10 cellular contexts compared by ENCODE assay signal in the genomic region with DNA sequence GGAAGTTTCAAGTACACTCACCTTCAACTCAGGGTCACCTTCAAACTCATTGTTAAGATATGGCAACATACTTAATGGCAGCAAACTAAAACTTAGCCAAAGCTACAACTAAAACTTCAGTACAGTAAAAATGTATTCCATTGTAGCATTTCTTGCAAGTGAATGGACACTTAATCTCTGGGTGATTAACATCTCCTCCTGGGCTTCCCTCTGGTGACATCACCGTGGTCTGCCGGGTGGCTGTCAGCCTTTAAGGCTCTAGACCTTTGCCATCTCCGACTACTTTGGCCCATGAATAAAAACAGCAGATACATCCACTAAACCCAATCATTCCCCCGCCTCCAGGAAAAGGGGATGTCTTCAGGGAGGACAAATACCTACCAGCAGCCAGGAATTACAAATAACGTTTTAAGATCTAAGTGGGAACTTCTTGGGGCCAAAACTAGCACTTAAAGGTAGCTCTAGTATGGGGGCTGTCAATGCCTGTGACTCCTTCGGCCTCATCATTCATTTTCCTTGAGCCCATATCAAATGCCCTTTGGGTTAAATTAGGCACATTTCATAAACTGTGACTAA. TPM values are rescaled to one million over a fixed set of nuclear protein-coding genes. Genes with fewer than 3 reads are reported as not detected.
DNase-seq lines count a peak whose midpoint lies in the region; TF ChIP-seq lines count a peak whose summit lies in the region.
"Had no signal": no experiment of that assay in that cellular context is flagged by ENCODE, and none has a peak within 500 bp of the region (broad histone marks: within the 10 kb centered on the region; RNA-seq: fewer than 3 reads in every experiment).

No MANE protein-coding gene starts in this region.

- no peak overlapping the region for H3K27ac Mint-ChIP-seq in endodermal cell
- H3K27ac Mint-ChIP-seq in osteocyte (ENCODE audit: unreplicated experiment) = no peak overlapping the region

- peak overlapping the region; percentile 61 for H3K4me3 Mint-ChIP-seq in endodermal cell
- peak overlapping the region; percentile 53 for H3K4me3 Mint-ChIP-seq in osteocyte (ENCODE audit: unreplicated experiment)

- TF ChIP-seq CTCF in endodermal cell (conservative IDR thresholded peaks at IDR 0.05) (no peak), osteocyte (IDR thresholded peaks at IDR 0.05) (no peak), Peyer's patch (IDR thresholded peaks at IDR 0.05) (no peak)

- H3K27ac ChIP-seq in endodermal cell (ENCODE audit: low read depth, low read length) = no peak overlapping the region
- peak overlapping the region in 1 of 4 donors; percentile 91 for H3K27ac ChIP-seq in Peyer's patch

- 63 to 78% methylated on average over 3 to 6 of the region's 6 CpGs for WGBS in endodermal cell (ENCODE audit: insufficient coverage in 1 of 2, insufficient read length in 1 of 2), 2 experiments

- DNase-seq in DMS53 treated with DMSO at 0.1 percent for 48 hours (lab: John Stamatoyannopoulos, UW; ENCODE audit: unreplicated experiment) (peak; percentile 36), MV-4-11 (lab: John Stamatoyannopoulos, UW) (peak; percentile 41), endodermal cell (no peak), osteocyte (ENCODE audit: extremely low spot score, unreplicated experiment) (no peak), erythroblast (lab: John Stamatoyannopoulos, UW) (no peak), hippocampal formation (lab: John Stamatoyannopoulos, UW) (no peak), Peyer's patch (no peak), NCI-H2107 (lab: John Stamatoyannopoulos, UW) (no peak)
- DNase-seq: activated CD4-positive, alpha-beta T cell treated with anti-CD3 and anti-CD28 coated beads for 1 hour; NCI-H1436 treated with DMSO at 0.1 percent for 48 hours had no signal

- H3K27me3 ChIP-seq in endodermal cell (ENCODE audit: control insufficient read depth, insufficient read depth, low read length, poor library complexity, severe bottlenecking) (peaks cover 42% of the 10 kb centered on the region), Peyer's patch (no peaks in the 10 kb centered on the region)

- no peak overlapping the region for H3K9ac ChIP-seq in endodermal cell (ENCODE audit: extremely low read depth, low read length, poor library complexity, severe bottlenecking)

- H3K36me3 ChIP-seq in endodermal cell (ENCODE audit: control insufficient read depth, insufficient read depth, low read length) = no peaks in the 10 kb centered on the region
- H3K36me3 ChIP-seq in Peyer's patch = no peaks in the 10 kb centered on the region

- TF ChIP-seq POLR2A in erythroblast (IDR thresholded peaks at IDR 0.05; ENCODE audit: low read length) (no peak), Peyer's patch (IDR thresholded peaks at IDR 0.05) (no peak)

- H3K27me3 Mint-ChIP-seq in endodermal cell (ENCODE audit: insufficient read depth) (peaks cover 38% of the 10 kb centered on the region), osteocyte (ENCODE audit: unreplicated experiment) (peaks cover 66% of the 10 kb centered on the region)

- H3K9me3 ChIP-seq in endodermal cell (ENCODE audit: control insufficient read depth, low read length) = no peaks in the 10 kb centered on the region
- no peaks in the 10 kb centered on the region for H3K9me3 ChIP-seq in Peyer's patch

- H3K36me3 Mint-ChIP-seq in endodermal cell (ENCODE audit: low read depth) = no peaks in the 10 kb centered on the region
- H3K36me3 Mint-ChIP-seq in osteocyte (ENCODE audit: unreplicated experiment) = no peaks in the 10 kb centered on the region

- peaks cover 6% of the 10 kb centered on the region for H3K4me1 Mint-ChIP-seq in endodermal cell
- H3K4me1 Mint-ChIP-seq in osteocyte (ENCODE audit: unreplicated experiment) = peaks cover 9% of the 10 kb centered on the region

- H3K4me3 ChIP-seq in endodermal cell (ENCODE audit: low read length) = peak overlapping the region; percentile 73
- H3K4me3 ChIP-seq in Peyer's patch = peak overlapping the region in 2 of 4 donors; percentile 49 to 71

- H3K9me3 Mint-ChIP-seq in endodermal cell (no peaks in the 10 kb centered on the region), osteocyte (ENCODE audit: unreplicated experiment) (no peaks in the 10 kb centered on the region)

- no peaks in the 10 kb centered on the region for H3K4me1 ChIP-seq in endodermal cell (ENCODE audit: control insufficient read depth, insufficient read depth, low read length)
- H3K4me1 ChIP-seq in Peyer's patch = peaks cover 0 to 14% (median 4%) of the 10 kb centered on the region in 4 donors

RNA-seq across cellular contexts. Expression of gene TFCP2L1, which starts 1.2 kb away (rescaled TPM):
- total RNA-seq in endodermal cell = 1 to 10 TPM; 3.3 to 4.3 TPM
- polyA plus RNA-seq in endodermal cell (2013, experiment 1 of 2) = 0.28 TPM
- polyA plus RNA-seq in endodermal cell (2013, experiment 2 of 2) = 0.21 TPM
- total RNA-seq in osteocyte = not detected in 2 replicates
- 10 to 100 TPM in 1 of 4 donors, 1 to 10 TPM in 3; 5.0 to 41.0 (median 10.0) TPM for total RNA-seq in Peyer's patch

Comparison
In these comparisons a context has a peak if more than half of its experiments do, and no peak if none do; other contexts are left out.
1. DNase-seq: peak in DMS53 treated with DMSO at 0.1 percent for 48 hours (single experiment) and MV-4-11 (single experiment); none in endodermal cell (single experiment), osteocyte (single experiment), erythroblast (0 of 2), hippocampal formation (0 of 2), Peyer's patch (0 of 3) and NCI-H2107 (single experiment).